17 cellular contexts compared by ENCODE assay signal in genomic region chr14:103142903-103143302, GRCh38. TPM values are rescaled to one million over a fixed set of nuclear protein-coding genes. Genes with fewer than 3 reads are reported as not detected.
DNase-seq lines count a peak whose midpoint lies in the region; ATAC-seq and TF ChIP-seq lines count a peak whose summit lies in the region.
"Had no signal": no experiment of that assay in that cellular context is flagged by ENCODE, and none has a peak within 500 bp of the region (broad histone marks: within the 10 kb centered on the region; RNA-seq: fewer than 3 reads in every experiment).

No MANE protein-coding gene starts in this region.

- H3K27ac ChIP-seq in C4-2B = peak overlapping the region; percentile 16; the same call in 1 of the 2 replicates
- H3K27ac ChIP-seq in Karpas-422 (ENCODE audit: low read length) = no peak overlapping the region
- H3K27ac ChIP-seq in SJSA1 = peak overlapping the region; percentile 88
- H3K27ac ChIP-seq: BLaER1 treated with 17β-estradiol and CSF1 and Interleukin-3, amounts not matched to agents 10 nM and 100 nM; SK-N-MC had no signal

- H3K27ac Mint-ChIP-seq in nephron = peak overlapping the region in 2 of 3 experiments; percentile 6 to 66

- no peaks in the 10 kb centered on the region for H3K9me3 Mint-ChIP-seq in nephron
- H3K9me3 Mint-ChIP-seq: CD8-positive, alpha-beta memory T cell had no signal

- no peaks in the 10 kb centered on the region for H3K9me2 ChIP-seq in Karpas-422 (replicated peaks; ENCODE audit: insufficient read depth, low read length)

- no peak for ATAC-seq in stimulated activated naive CD8-positive, alpha-beta T cell treated with anti-CD3 and anti-CD28 coated beads, Interleukin-15, Interleukin-2, amounts not matched to agents 100 U/mL and 50 U/mL, for 24 hours
- ATAC-seq in HG02588 (IDR thresholded peaks at IDR 0.05; ENCODE audit: unreplicated experiment) = no peak

- H3K9ac ChIP-seq in Karpas-422 (ENCODE audit: low read length) = no peak overlapping the region
- H3K9ac ChIP-seq: BLaER1 treated with 17β-estradiol and CSF1 and Interleukin-3, amounts not matched to agents 10 nM and 100 nM had no signal

- H3K27me3 ChIP-seq in Karpas-422 (ENCODE audit: low read length) (no peaks in the 10 kb centered on the region), SJSA1 (replicated peaks) (no peaks in the 10 kb centered on the region)
- H3K27me3 ChIP-seq: BLaER1 treated with 17β-estradiol and CSF1 and Interleukin-3, amounts not matched to agents 10 nM and 100 nM had no signal

- peak overlapping the region; percentile 2; the same call in 1 of the 2 replicates for H2AFZ ChIP-seq in Karpas-422 (ENCODE audit: low read length)

- no peaks in the 10 kb centered on the region for H3K79me2 ChIP-seq in Karpas-422 (ENCODE audit: low read length)

- peaks cover 23% of the 10 kb centered on the region for H3K4me1 ChIP-seq in Karpas-422 (ENCODE audit: low read length)
- H3K4me1 ChIP-seq in SJSA1 (replicated peaks) = peaks cover 27% of the 10 kb centered on the region
- H3K4me1 ChIP-seq: HAP-1 had no signal

- H3K36me3 Mint-ChIP-seq in nephron (ENCODE audit: low read depth) = no peaks in the 10 kb centered on the region
- H3K36me3 Mint-ChIP-seq: CD8-positive, alpha-beta memory T cell had no signal

- H3K4me3 ChIP-seq in Karpas-422 (ENCODE audit: low read length) = no peak overlapping the region
- H3K4me3 ChIP-seq in SJSA1 = no peak overlapping the region
- H3K4me3 ChIP-seq: BLaER1 treated with 17β-estradiol and CSF1 and Interleukin-3, amounts not matched to agents 10 nM and 100 nM; HAP-1; SK-N-MC had no signal

- H3K36me3 ChIP-seq in Karpas-422 (ENCODE audit: insufficient read depth, low read length) = no peaks in the 10 kb centered on the region
- no peaks in the 10 kb centered on the region for H3K36me3 ChIP-seq in SJSA1
- H3K36me3 ChIP-seq: HAP-1 had no signal

- peaks cover 37% of the 10 kb centered on the region for H3K4me1 Mint-ChIP-seq in nephron

- H3K4me3 Mint-ChIP-seq in nephron = no peak overlapping the region
- H3K4me3 Mint-ChIP-seq: CD8-positive, alpha-beta memory T cell had no signal

- H4K20me1 ChIP-seq in Karpas-422 (ENCODE audit: insufficient read depth, low read depth, low read length) = no peaks in the 10 kb centered on the region

- TF ChIP-seq CTCF in C4-2B (conservative IDR thresholded peaks at IDR 0.05) = no peak
- no peak for TF ChIP-seq CTCF in nephron (IDR thresholded peaks at IDR 0.05; ENCODE audit: unreplicated experiment in 3 of 3)

- no peaks in the 10 kb centered on the region for H3K9me3 ChIP-seq in Karpas-422 (ENCODE audit: low read length)
- H3K9me3 ChIP-seq in SJSA1 (replicated peaks) = no peaks in the 10 kb centered on the region
- H3K9me3 ChIP-seq: BLaER1 treated with 17β-estradiol and CSF1 and Interleukin-3, amounts not matched to agents 10 nM and 100 nM; HAP-1 had no signal

- DNase-seq in Karpas-422 = no peak
- no peak for DNase-seq in SJSA1 (ENCODE audit: low read depth in 1 of 2, low spot score in 2 of 2)
- no peak for DNase-seq in stimulated activated naive CD8-positive, alpha-beta T cell treated with anti-CD3 and anti-CD28 coated beads, Interleukin-15, Interleukin-2, amounts not matched to agents 100 U/mL and 50 U/mL, for 24 hours
- DNase-seq in NCI-H2171 treated with DMSO at 0.1 percent for 48 hours (lab: John Stamatoyannopoulos, UW) = no peak
- DNase-seq in dermis blood vessel endothelial cell = no peak
- DNase-seq: CD8-positive, alpha-beta memory T cell; NCI-H1105 treated with DMSO at 0.1 percent for 48 hours; NCI-H226; NCI-H524 treated with DMSO at 0.1 percent for 48 hours; Right ventricle myocardium superior had no signal

- H3K4me2 ChIP-seq in Karpas-422 (ENCODE audit: low read depth, low read length, poor library complexity, severe bottlenecking) = no peak overlapping the region

- H3K27me3 Mint-ChIP-seq in nephron (ENCODE audit: low read depth) = peaks cover 11% of the 10 kb centered on the region

RNA-seq across cellular contexts. Expression of gene TNFAIP2, which starts 19.6 kb away (rescaled TPM):
- total RNA-seq in Karpas-422 (2014; rRNA removed; shearing (Covaris generic); ENCODE audit: low replicate concordance) = not detected in 2 replicates
- 28.4 and 43.0 TPM in 2 replicates for total RNA-seq in SJSA1 (2014; rRNA removed; shearing (Covaris generic))
- 65.1 and 94.6 TPM in 2 replicates for total RNA-seq in dermis blood vessel endothelial cell

RNA-seq across cellular contexts. Expression of gene EXOC3L4, which starts 48.4 kb away (rescaled TPM):
- total RNA-seq in Karpas-422 (2014; rRNA removed; shearing (Covaris generic); ENCODE audit: low replicate concordance) = not detected in 2 replicates
- total RNA-seq in SJSA1 (2014; rRNA removed; shearing (Covaris generic)) = 0.50 TPM in 1 of 2 replicates, not detected in the other
- total RNA-seq in dermis blood vessel endothelial cell = not detected in 2 replicates
- total RNA-seq: CD8-positive, alpha-beta memory T cell had no signal

RNA-seq across cellular contexts. Expression of gene LBHD2, which starts 58.9 kb away (rescaled TPM):
- not detected in 2 replicates for total RNA-seq in Karpas-422 (2014; rRNA removed; shearing (Covaris generic); ENCODE audit: low replicate concordance)
- 0.82 TPM in 1 of 2 replicates, not detected in the other for total RNA-seq in SJSA1 (2014; rRNA removed; shearing (Covaris generic))
- total RNA-seq in dermis blood vessel endothelial cell = not detected in 2 replicates
- total RNA-seq: CD8-positive, alpha-beta memory T cell; G401; Right ventricle myocardium superior had no signal

Comparison
In these comparisons a context has a peak if more than half of its experiments do, and no peak if none do; other contexts are left out.
1. RNA of gene TNFAIP2, which starts 19.6 kb away (total RNA-seq): 65.1 to 94.6 TPM in dermis blood vessel endothelial cell and 28.4 to 43.0 TPM in SJSA1; not detected in Karpas-422; every median in the first group is over 10 times any median in the second.